Comparison of ENCODE assay signal across 12 cellular contexts in the genomic region with DNA sequence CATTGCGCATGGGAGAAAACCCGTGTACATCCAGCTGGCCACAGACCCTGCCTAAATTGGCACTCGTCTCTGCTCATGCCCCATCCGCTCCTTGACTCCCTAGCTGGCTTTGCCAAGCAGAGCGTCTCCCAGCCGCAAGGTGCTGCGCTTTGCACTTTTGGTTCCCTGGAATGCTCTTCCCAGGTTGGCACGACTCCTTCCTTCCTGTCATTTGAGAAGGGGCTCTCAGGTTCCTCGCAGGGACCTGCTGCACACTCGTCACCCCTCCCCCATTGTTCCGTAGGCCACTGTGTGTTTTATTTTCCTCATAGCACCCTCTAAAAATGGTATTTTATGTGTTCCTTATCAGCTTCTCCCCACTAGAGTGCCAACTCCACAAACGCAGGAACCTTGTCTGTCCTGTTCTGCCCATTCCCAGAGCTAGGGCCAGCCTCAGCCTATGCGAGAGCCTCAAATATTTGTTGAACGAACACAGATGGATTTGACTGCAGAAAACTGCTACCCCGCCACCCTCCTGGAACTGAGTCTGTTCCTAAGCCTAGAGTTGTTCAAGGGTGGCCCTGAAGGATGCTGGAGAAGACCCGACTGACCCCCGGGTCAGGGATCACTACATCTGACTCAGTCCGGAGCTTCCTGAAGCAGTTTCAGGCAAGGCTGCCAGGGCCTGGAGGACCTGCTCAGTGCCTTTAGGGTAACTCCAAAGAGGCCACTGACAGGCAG. TPM values are rescaled to one million over a fixed set of nuclear protein-coding genes. Genes with fewer than 3 reads are reported as not detected.
DNase-seq lines count a peak whose midpoint lies in the region; ATAC-seq, FAIRE-seq and TF ChIP-seq lines count a peak whose summit lies in the region.
"Had no signal": no experiment of that assay in that cellular context is flagged by ENCODE, and none has a peak within 500 bp of the region (broad histone marks: within the 10 kb centered on the region; RNA-seq: fewer than 3 reads in every experiment).

No MANE protein-coding gene starts in this region.

- DNase-seq in RWPE2 (ENCODE audit: low spot score) (no peak), keratinocyte (ENCODE audit: low read depth, low spot score) (no peak), psoas muscle (peak in 1 of 2 donors; percentile 62), uterus (no peak), left ventricle myocardium inferior (no peak), NCI-H2196 (lab: John Stamatoyannopoulos, UW; ENCODE audit: unreplicated experiment) (no peak), Right ventricle myocardium superior (no peak)
- DNase-seq: NCI-H1930, testis had no signal

- no peaks in the 10 kb centered on the region for H3K27me3 ChIP-seq in RWPE2 (ENCODE audit: insufficient read depth, poor library complexity, severe bottlenecking)
- H3K27me3 ChIP-seq in keratinocyte (ENCODE audit: control insufficient read depth, extremely low read depth, insufficient read depth, low read length), result no peaks in the 10 kb centered on the region
- H3K27me3 ChIP-seq in psoas muscle (ENCODE audit: insufficient read depth in 3 of 3, low read length in 2 of 3), result no peaks in the 10 kb centered on the region
- no peaks in the 10 kb centered on the region for H3K27me3 ChIP-seq in uterus
- peaks cover 70% of the 10 kb centered on the region for H3K27me3 ChIP-seq in left ventricle myocardium inferior (ENCODE audit: low read depth)
- H3K27me3 ChIP-seq: ascending aorta; BLaER1 treated with 17β-estradiol and CSF1 and Interleukin-3, amounts not matched to agents 10 nM and 100 nM; testis had no signal

- H3K9me1 ChIP-seq in keratinocyte (ENCODE audit: control insufficient read depth, extremely low read depth, insufficient read depth, low read length), result no peaks in the 10 kb centered on the region

- WGBS in psoas muscle, 3 donors, result 35 to 36% (median 35%) methylated on average over 18 of the region's 18 CpGs

- H3K4me1 ChIP-seq in HEK293 (ENCODE audit: control insufficient read depth, insufficient read depth, low read length) (peaks cover 10% of the 10 kb centered on the region), RWPE2 (ENCODE audit: insufficient read depth, poor library complexity, severe bottlenecking) (peaks cover 3% of the 10 kb centered on the region), keratinocyte (ENCODE audit: control insufficient read depth, extremely low read depth, insufficient read depth, low read length) (peaks cover 5% of the 10 kb centered on the region), psoas muscle (peaks cover 16% of the 10 kb centered on the region), uterus (no peaks in the 10 kb centered on the region), left ventricle myocardium inferior (no peaks in the 10 kb centered on the region)
- H3K4me1 ChIP-seq: ascending aorta, testis had no signal

- H3K79me2 ChIP-seq in keratinocyte (ENCODE audit: control insufficient read depth, insufficient read depth, low read length), result no peaks in the 10 kb centered on the region

- no peak overlapping the region for H3K4me3 ChIP-seq in HEK293 (ENCODE audit: low read depth, low read length)
- no peak overlapping the region for H3K4me3 ChIP-seq in RWPE2 (ENCODE audit: severe bottlenecking)
- no peak overlapping the region for H3K4me3 ChIP-seq in keratinocyte (ENCODE audit: control insufficient read depth in 2 of 3, extremely low read depth in 1 of 3, insufficient read depth in 2 of 3, low read depth in 1 of 3, low read length in 3 of 3)
- H3K4me3 ChIP-seq in psoas muscle, result peak overlapping the region; percentile 26
- H3K4me3 ChIP-seq in uterus, result no peak overlapping the region
- no peak overlapping the region for H3K4me3 ChIP-seq in left ventricle myocardium inferior
- H3K4me3 ChIP-seq: ascending aorta; BLaER1 treated with 17β-estradiol and CSF1 and Interleukin-3, amounts not matched to agents 10 nM and 100 nM; testis had no signal

- no peaks in the 10 kb centered on the region; a peak in 1 of 3 replicates for H3K36me3 ChIP-seq in HEK293 (ENCODE audit: control insufficient read depth in 2 of 2, insufficient read depth in 1 of 2, low read length in 2 of 2)
- H3K36me3 ChIP-seq in RWPE2 (ENCODE audit: low read depth), result no peaks in the 10 kb centered on the region
- H3K36me3 ChIP-seq in keratinocyte (ENCODE audit: control insufficient read depth in 2 of 2, extremely low read depth in 1 of 2, insufficient read depth in 2 of 2, low read length in 2 of 2), result no peaks in the 10 kb centered on the region
- H3K36me3 ChIP-seq in psoas muscle (ENCODE audit: insufficient read depth in 1 of 2, low read depth in 1 of 2), result no peaks in the 10 kb centered on the region
- no peaks in the 10 kb centered on the region for H3K36me3 ChIP-seq in uterus
- H3K36me3 ChIP-seq in left ventricle myocardium inferior, result no peaks in the 10 kb centered on the region
- H3K36me3 ChIP-seq: ascending aorta had no signal

- TF ChIP-seq CTCF in HEK293 (tag by site-specific recombination; IDR thresholded peaks at IDR 0.05) (no peak), RWPE2 (IDR thresholded peaks at IDR 0.05; ENCODE audit: poor library complexity, severe bottlenecking) (peak; percentile 12), keratinocyte (optimal IDR thresholded peaks at IDR 0.05 in 1 of 3, IDR thresholded peaks at IDR 0.05 in 1 of 3, conservative IDR thresholded peaks at IDR 0.05 in 1 of 3; ENCODE audit: extremely low read depth in 1 of 3, insufficient read depth in 2 of 3, low read length in 3 of 3) (peak in 2 of 3 experiments; percentile 15 to 42), psoas muscle (IDR thresholded peaks at IDR 0.05) (no peak), uterus (IDR thresholded peaks at IDR 0.05) (no peak), left ventricle myocardium inferior (IDR thresholded peaks at IDR 0.05; ENCODE audit: borderline replicate concordance) (no peak)

- H4K20me1 ChIP-seq in keratinocyte (ENCODE audit: control insufficient read depth, extremely low read depth, insufficient read depth, low read length), result no peaks in the 10 kb centered on the region
- H4K20me1 ChIP-seq: BLaER1 treated with 17β-estradiol and CSF1 and Interleukin-3, amounts not matched to agents 10 nM and 100 nM had no signal

- FAIRE-seq in keratinocyte (lab: Jason Lieb, UNC), result no peak

- TF ChIP-seq POLR2A in uterus (IDR thresholded peaks at IDR 0.05), result no peak

- no peak overlapping the region for H3K9ac ChIP-seq in keratinocyte (ENCODE audit: control insufficient read depth, extremely low read depth, insufficient read depth, low read length)
- H3K9ac ChIP-seq: BLaER1 treated with 17β-estradiol and CSF1 and Interleukin-3, amounts not matched to agents 10 nM and 100 nM had no signal

- peak overlapping the region; percentile 48 for H3K4me2 ChIP-seq in keratinocyte (ENCODE audit: control insufficient read depth, extremely low read depth, insufficient read depth, low read depth, low read length)
- H3K4me2 ChIP-seq: BLaER1 treated with 17β-estradiol and CSF1 and Interleukin-3, amounts not matched to agents 10 nM and 100 nM had no signal

- ATAC-seq in RWPE2 (ENCODE audit: low read depth) (peak; percentile 70), psoas muscle (peak; percentile 61 to 77 (median 73)), Right ventricle myocardium superior (ENCODE audit: poor library complexity) (no peak)

- POLR2A ChIA-PET in HEK293 (lab: Yijun Ruan, JAX), result interaction anchor here (2.1 kb wide), 1 partner anchor 8 kb away, joined by 9 read pairs; a partner anchor contains a TSS

- peak overlapping the region; percentile 41 for H2AFZ ChIP-seq in keratinocyte (ENCODE audit: control insufficient read depth, low read length)

- H3K27ac ChIP-seq in HEK293 (ENCODE audit: extremely low read depth, low read depth, low read length) (no peak overlapping the region; the same call in 1 of the 2 replicates), RWPE2 (ENCODE audit: poor library complexity, severe bottlenecking) (no peak overlapping the region), keratinocyte (ENCODE audit: control insufficient read depth, insufficient read depth, low read length) (no peak overlapping the region), psoas muscle (peak overlapping the region; percentile 57), uterus (no peak overlapping the region), left ventricle myocardium inferior (replicated peaks) (no peak overlapping the region)
- H3K27ac ChIP-seq: ascending aorta; BLaER1 treated with 17β-estradiol and CSF1 and Interleukin-3, amounts not matched to agents 10 nM and 100 nM; testis had no signal

- H3K9me3 ChIP-seq in HEK293 (ENCODE audit: control insufficient read depth, insufficient read depth, low read depth, low read length), result no peaks in the 10 kb centered on the region; the same call in 1 of the 2 replicates
- no peaks in the 10 kb centered on the region for H3K9me3 ChIP-seq in RWPE2 (ENCODE audit: severe bottlenecking)
- no peaks in the 10 kb centered on the region for H3K9me3 ChIP-seq in keratinocyte (ENCODE audit: control insufficient read depth, low read depth, low read length)
- H3K9me3 ChIP-seq in psoas muscle, result no peaks in the 10 kb centered on the region
- no peaks in the 10 kb centered on the region for H3K9me3 ChIP-seq in uterus
- H3K9me3 ChIP-seq in left ventricle myocardium inferior (replicated peaks), result no peaks in the 10 kb centered on the region
- H3K9me3 ChIP-seq: ascending aorta, testis had no signal

- CTCF ChIA-PET in HEK293 (lab: Yijun Ruan, JAX), result interaction anchor here (0.7 to 3.2 kb wide), 9 partner anchors 8 to 212 kb away, joined by 3 to 24 read pairs (median 5); a partner anchor contains a TSS

- intact Hi-C loops in psoas muscle (cut with DNase I) (no loop called here), uterus (cut with DNase I; ENCODE audit: low total_unique reads) (no loop called here), left ventricle myocardium inferior (cut with micrococcal nuclease) (no loop called here), Right ventricle myocardium superior (cut with DNase I) (no loop called here)

- dilution Hi-C loops in keratinocyte (cut with MboI; ENCODE audit: extremely low pct_ligation_motif_present, low sequenced_read_pairs), result no loop called here

RNA-seq across cellular contexts. Expression of a gene that starts 8.4 kb away (rescaled TPM):
- polyA plus RNA-seq in keratinocyte (1.5 to 6.4 TPM (median 3.6 TPM) in 3 replicates), psoas muscle (10 to 100 TPM in 1 of 3 donors, 1 to 10 TPM in 2; 5.8 to 27.6 (median 6.8) TPM)
- polyA plus RNA-seq in keratinocyte (2011; ENCODE audit: low read depth), result 14.5 TPM
- 1.3 and 1.9 TPM in 2 replicates for polyA plus RNA-seq in keratinocyte (2011; cell fraction: cytosol; rRNA removed)
- polyA plus RNA-seq in keratinocyte (2011; cell fraction: nucleus; rRNA removed), result 2.4 and 3.3 TPM in 2 replicates
- 2.0 and 21.4 TPM in 2 replicates for polyA plus RNA-seq in keratinocyte (2012; ENCODE audit: low replicate concordance)
- 1.9 to 4.6 TPM (median 2.1 TPM) in 3 replicates for polyA minus RNA-seq in keratinocyte
- 1.7 TPM for polyA minus RNA-seq in keratinocyte (2011; cell fraction: cytosol; rRNA and poly(A)+ RNA removed)
- polyA minus RNA-seq in keratinocyte (2011; cell fraction: nucleus; rRNA and poly(A)+ RNA removed), result 1.5 and 4.0 TPM in 2 replicates
- total RNA-seq in psoas muscle (10 to 100 TPM in 2 of 4 donors, 1 to 10 TPM in 2; 7.7 to 50.7 (median 11.5) TPM), uterus (1 to 10 TPM; 1.3 to 9.1 (median 5.0) TPM), left ventricle myocardium inferior (1.7 TPM), Right ventricle myocardium superior (3.4 TPM)

Comparison
In these comparisons a context has a peak if more than half of its experiments do, and no peak if none do; other contexts are left out.
1. CTCF ChIP-seq: peak in RWPE2 (single experiment) and keratinocyte (2 of 3); none in HEK293 (single experiment), psoas muscle (single experiment), uterus (0 of 4) and left ventricle myocardium inferior (single experiment).